ENCODE assay signal across 8 cellular contexts in genomic region chr9:118522093-118523028, GRCh38.
DNase-seq lines count a peak whose midpoint lies in the region; ATAC-seq lines count a peak whose summit lies in the region.

No MANE protein-coding gene starts in this region.

- no peaks in the 10 kb centered on the region for H3K4me1 Mint-ChIP-seq in activated CD8-positive, alpha-beta memory T cell treated with anti-CD3 and anti-CD28 coated beads, Interleukin-2, amount 10 ng/mL, durations not matched to agents 7 days and 5 days

- no peaks in the 10 kb centered on the region for H3K27me3 Mint-ChIP-seq in activated CD8-positive, alpha-beta memory T cell treated with anti-CD3 and anti-CD28 coated beads, Interleukin-2, amount 10 ng/mL, durations not matched to agents 7 days and 5 days

- no peak overlapping the region for H3K27ac Mint-ChIP-seq in activated CD8-positive, alpha-beta memory T cell treated with anti-CD3 and anti-CD28 coated beads, Interleukin-2, amount 10 ng/mL, durations not matched to agents 7 days and 5 days

- H3K4me3 Mint-ChIP-seq in activated CD8-positive, alpha-beta memory T cell treated with anti-CD3 and anti-CD28 coated beads, Interleukin-2, amount 10 ng/mL, durations not matched to agents 7 days and 5 days, result no peak overlapping the region

- ATAC-seq in activated CD8-positive, alpha-beta memory T cell treated with anti-CD3 and anti-CD28 coated beads, Interleukin-2, amount 10 ng/mL, durations not matched to agents 7 days and 5 days, result peak; percentile 39
- ATAC-seq in GM21360 (IDR thresholded peaks at IDR 0.05; ENCODE audit: unreplicated experiment) (peak; percentile 97), HG03457 (IDR thresholded peaks at IDR 0.05; ENCODE audit: unreplicated experiment) (peak; percentile 98)

- DNase-seq in activated CD8-positive, alpha-beta memory T cell treated with anti-CD3 and anti-CD28 coated beads, Interleukin-2, amount 10 ng/mL, durations not matched to agents 7 days and 5 days, result no peak
- DNase-seq in activated CD8-positive, alpha-beta memory T cell treated with anti-CD3 and anti-CD28 coated beads, Interleukin-2, amount 50 U/mL, for 4 hours, result no peak
- DNase-seq in NOMO-1 treated with DMSO at 0.1 percent for 48 hours (lab: John Stamatoyannopoulos, UW; ENCODE audit: unreplicated experiment), result peak; percentile 25
- peak; percentile 91 for DNase-seq in dermis blood vessel endothelial cell
- DNase-seq in midbrain (lab: John Stamatoyannopoulos, UW), result peak; percentile 0
- DNase-seq in DMS79 treated with DMSO at 0.1 percent for 48 hours (lab: John Stamatoyannopoulos, UW), result no peak

- CTCF ChIA-PET in activated CD8-positive, alpha-beta memory T cell treated with anti-CD3 and anti-CD28 coated beads, Interleukin-2, amount 10 ng/mL, durations not matched to agents 7 days and 5 days (lab: Charles Lee), result no interaction called here

- H3K9me3 Mint-ChIP-seq in activated CD8-positive, alpha-beta memory T cell treated with anti-CD3 and anti-CD28 coated beads, Interleukin-2, amount 10 ng/mL, durations not matched to agents 7 days and 5 days (ENCODE audit: low read depth), result no peaks in the 10 kb centered on the region

- H3K36me3 Mint-ChIP-seq in activated CD8-positive, alpha-beta memory T cell treated with anti-CD3 and anti-CD28 coated beads, Interleukin-2, amount 10 ng/mL, durations not matched to agents 7 days and 5 days, result no peaks in the 10 kb centered on the region

Comparison
In these comparisons a context has a peak if more than half of its experiments do, and no peak if none do; other contexts are left out.
1. ATAC-seq: peak in every context shown above with its lines; median percentile 98 in HG03457; 97 in GM21360; 39 in activated CD8-positive, alpha-beta memory T cell treated with anti-CD3 and anti-CD28 coated beads, Interleukin-2, amount 10 ng/mL, durations not matched to agents 7 days and 5 days.
2. DNase-seq: peak in NOMO-1 treated with DMSO at 0.1 percent for 48 hours (single experiment), dermis blood vessel endothelial cell (single experiment) and midbrain (single experiment); none in activated CD8-positive, alpha-beta memory T cell treated with anti-CD3 and anti-CD28 coated beads, Interleukin-2, amount 10 ng/mL, durations not matched to agents 7 days and 5 days (single experiment), activated CD8-positive, alpha-beta memory T cell treated with anti-CD3 and anti-CD28 coated beads, Interleukin-2, amount 50 U/mL, for 4 hours (single experiment) and DMS79 treated with DMSO at 0.1 percent for 48 hours (single experiment).